In the genomic region with DNA sequence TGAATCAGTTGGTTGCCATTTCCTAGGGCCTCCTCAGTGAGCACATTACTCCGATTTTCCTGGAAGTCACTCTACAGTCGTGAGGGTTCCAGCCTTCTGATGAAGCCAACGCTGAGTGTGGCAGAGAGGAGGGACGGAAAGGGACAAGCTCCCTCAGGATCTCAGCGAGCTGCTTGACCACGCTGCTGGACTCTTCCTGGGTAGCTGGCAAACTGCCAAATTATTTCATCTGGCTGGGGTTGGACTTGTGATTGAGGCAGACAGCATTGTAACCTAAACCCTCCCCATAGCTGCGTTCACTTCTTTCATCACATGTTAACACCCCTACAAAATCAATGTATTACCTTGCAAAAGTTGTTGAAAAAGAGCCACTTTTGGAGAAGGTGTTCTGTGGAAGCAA, we compare ENCODE assay signal across 18 cellular contexts.
DNase-seq lines count a peak whose midpoint lies in the region; ATAC-seq and FAIRE-seq lines count a peak whose summit lies in the region.
"Had no signal": no experiment of that assay in that cellular context is flagged by ENCODE, and none has a peak within 500 bp of the region (broad histone marks: within the 10 kb centered on the region; RNA-seq: fewer than 3 reads in every experiment).

No MANE protein-coding gene starts in this region.

- DNase-seq in COR-L47 (lab: John Stamatoyannopoulos, UW) = peak; percentile 71
- peak; percentile 39 for DNase-seq in NCI-H146 treated with DMSO at 0.1 percent for 48 hours (lab: John Stamatoyannopoulos, UW; ENCODE audit: unreplicated experiment)
- peak; percentile 29 to 57 for DNase-seq in SJCRH30
- no peak for DNase-seq in left cardiac atrium
- DNase-seq in HTR-8/SVneo (ENCODE audit: insufficient read length, low spot score) = no peak
- no peak for DNase-seq in OCI-M2 (lab: John Stamatoyannopoulos, UW; ENCODE audit: unreplicated experiment)
- DNase-seq in NCI-H2029 treated with DMSO at 0.1 percent for 48 hours (lab: John Stamatoyannopoulos, UW) = no peak
- DNase-seq in activated CD4-positive, alpha-beta T cell treated with anti-CD3 and anti-CD28 coated beads for 4 hours = no peak
- DNase-seq: CD8-positive, alpha-beta memory T cell; effector memory CD4-positive, alpha-beta T cell; GOT3; mesenchymal stem cell; natural killer cell; NCI-H2107; stimulated activated CD8-positive, alpha-beta memory T cell treated with anti-CD3 and anti-CD28 coated beads, Interleukin-4, amount 100 ng/mL, for 48 hours had no signal

- FAIRE-seq in HTR-8/SVneo (lab: Jason Lieb, UNC) = no peak
- FAIRE-seq: GM18507, islet of Langerhans had no signal

- no peak overlapping the region for H3K27ac ChIP-seq in SJCRH30

- H3K9me3 ChIP-seq in SJCRH30 (replicated peaks) = no peaks in the 10 kb centered on the region

- intact Hi-C loops in left cardiac atrium (cut with DNase I) = no loop called here

- H3K36me3 ChIP-seq in SJCRH30 = no peaks in the 10 kb centered on the region

- H3K27me3 ChIP-seq in SJCRH30 = no peaks in the 10 kb centered on the region

- peak; percentile 53 to 65 for ATAC-seq in left cardiac atrium
- ATAC-seq: activated T-helper 17 cell treated with anti-CD3 and anti-CD28 coated beads, Interleukin-2, amount 50 U/mL, for 72 hours; natural killer cell had no signal

- H3K4me1 ChIP-seq in SJCRH30 = peaks cover 2% of the 10 kb centered on the region; the same call in 1 of the 2 replicates

- no peak overlapping the region for H3K4me3 ChIP-seq in SJCRH30

Comparison
In these comparisons a context has a peak if more than half of its experiments do, and no peak if none do; other contexts are left out.
1. DNase-seq: peak in COR-L47 (single experiment), NCI-H146 treated with DMSO at 0.1 percent for 48 hours (single experiment) and SJCRH30 (2 of 2); none in left cardiac atrium (single experiment), HTR-8/SVneo (single experiment), OCI-M2 (single experiment), NCI-H2029 treated with DMSO at 0.1 percent for 48 hours (single experiment) and activated CD4-positive, alpha-beta T cell treated with anti-CD3 and anti-CD28 coated beads for 4 hours (0 of 2).